In the genomic region with DNA sequence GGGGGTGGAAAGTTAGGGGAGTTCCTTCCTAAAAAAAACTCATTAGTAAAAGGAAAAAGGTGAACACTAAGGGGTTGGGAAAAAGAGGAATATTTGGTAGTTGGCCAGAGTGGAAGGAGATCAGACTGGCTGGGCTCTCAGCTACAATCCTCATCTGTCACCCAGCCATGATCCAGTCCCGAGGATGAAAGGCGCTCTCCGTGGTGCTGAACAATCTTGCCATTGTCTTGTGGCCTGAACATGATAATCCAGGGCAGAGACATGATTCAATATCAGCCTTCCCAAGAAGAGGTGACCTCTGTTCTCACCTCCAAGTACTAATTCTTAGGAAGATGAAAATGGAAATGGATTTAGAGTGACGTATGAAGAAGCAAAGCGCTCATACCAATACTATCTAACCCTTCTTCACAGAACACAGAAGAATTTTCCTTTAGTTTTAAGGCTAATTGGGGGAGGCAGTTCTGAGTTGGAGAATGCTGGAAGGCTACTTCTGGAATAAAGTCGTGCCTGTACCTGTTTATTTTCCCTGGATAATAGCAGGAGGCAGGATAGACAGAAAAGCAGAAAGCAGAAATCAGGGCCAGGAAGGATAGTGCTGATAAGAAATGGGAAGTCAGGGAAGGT, we compare ENCODE assay signal across 9 cellular contexts. TPM values are rescaled to one million over a fixed set of nuclear protein-coding genes. Genes with fewer than 3 reads are reported as not detected.
DNase-seq lines count a peak whose midpoint lies in the region; ATAC-seq and TF ChIP-seq lines count a peak whose summit lies in the region.
"Had no signal": no experiment of that assay in that cellular context is flagged by ENCODE, and none has a peak within 500 bp of the region (broad histone marks: within the 10 kb centered on the region; RNA-seq: fewer than 3 reads in every experiment).

No MANE protein-coding gene starts in this region.

- POLR2A ChIA-PET in activated naive CD8-positive, alpha-beta T cell treated with anti-CD3 and anti-CD28 coated beads, Interleukin-2, amount 10 ng/mL, durations not matched to agents 7 days and 5 days (lab: Charles Lee): no interaction called here

- H3K27ac Mint-ChIP-seq in activated naive CD8-positive, alpha-beta T cell treated with anti-CD3 and anti-CD28 coated beads, Interleukin-2, amount 10 ng/mL, durations not matched to agents 7 days and 5 days: no peak overlapping the region

- no peaks in the 10 kb centered on the region for H3K4me1 Mint-ChIP-seq in activated naive CD8-positive, alpha-beta T cell treated with anti-CD3 and anti-CD28 coated beads, Interleukin-2, amount 10 ng/mL, durations not matched to agents 7 days and 5 days

- no peaks in the 10 kb centered on the region for H3K9me3 Mint-ChIP-seq in activated naive CD8-positive, alpha-beta T cell treated with anti-CD3 and anti-CD28 coated beads, Interleukin-2, amount 10 ng/mL, durations not matched to agents 7 days and 5 days

- TF ChIP-seq CTCF in AG10803 (conservative IDR thresholded peaks at IDR 0.05; ENCODE audit: low read length): no peak

- H3K4me3 ChIP-seq in AG10803 (ENCODE audit: low read length): no peak overlapping the region
- no peak overlapping the region for H3K4me3 ChIP-seq in Jurkat, Clone E6-1 (ENCODE audit: low read length)

- no peaks in the 10 kb centered on the region for H3K36me3 Mint-ChIP-seq in activated naive CD8-positive, alpha-beta T cell treated with anti-CD3 and anti-CD28 coated beads, Interleukin-2, amount 10 ng/mL, durations not matched to agents 7 days and 5 days

- no peak for ATAC-seq in activated naive CD8-positive, alpha-beta T cell treated with anti-CD3 and anti-CD28 coated beads, Interleukin-2, amount 10 ng/mL, durations not matched to agents 7 days and 5 days (ENCODE audit: low read depth)
- ATAC-seq in GM18498 (IDR thresholded peaks at IDR 0.05; ENCODE audit: unreplicated experiment): no peak
- ATAC-seq in HG03571 (IDR thresholded peaks at IDR 0.05; ENCODE audit: unreplicated experiment): no peak

- H3K4me3 Mint-ChIP-seq in activated naive CD8-positive, alpha-beta T cell treated with anti-CD3 and anti-CD28 coated beads, Interleukin-2, amount 10 ng/mL, durations not matched to agents 7 days and 5 days: no peak overlapping the region

- DNase-seq in AG10803 (ENCODE audit: low read depth) (peak; percentile 24), left kidney (ENCODE audit: low read depth, low spot score) (peak; percentile 94), cortex of kidney (lab: John Stamatoyannopoulos, UW) (no peak)
- DNase-seq in Jurkat, Clone E6-1 (ENCODE audit: low read depth, low spot score): peak; percentile 60
- peak; percentile 66 for DNase-seq in activated naive CD8-positive, alpha-beta T cell treated with anti-CD3 and anti-CD28 coated beads, Interleukin-2, amount 10 ng/mL, durations not matched to agents 7 days and 5 days
- DNase-seq in activated effector memory CD4-positive, alpha-beta T cell treated with anti-CD3 and anti-CD28 coated beads, Interleukin-2, amount 50 U/mL, for 16 hours: no peak

- peaks cover 2% of the 10 kb centered on the region for H3K27me3 Mint-ChIP-seq in activated naive CD8-positive, alpha-beta T cell treated with anti-CD3 and anti-CD28 coated beads, Interleukin-2, amount 10 ng/mL, durations not matched to agents 7 days and 5 days

RNA-seq across cellular contexts. Expression of gene MYORG, which starts 36.6 kb away (rescaled TPM):
- 2.1 TPM for polyA plus RNA-seq in Jurkat, Clone E6-1 (2012; ENCODE audit: insufficient read depth, insufficient read length)
- total RNA-seq in activated naive CD8-positive, alpha-beta T cell treated with anti-CD3 and anti-CD28 coated beads, Interleukin-2, amount 10 ng/mL, durations not matched to agents 7 days and 5 days: 1 to 10 TPM; 4.7 to 5.5 TPM

RNA-seq across cellular contexts. Expression of gene FAM219A, which starts 45.0 kb away (rescaled TPM):
- 15.1 TPM for polyA plus RNA-seq in Jurkat, Clone E6-1 (2012; ENCODE audit: insufficient read depth, insufficient read length)
- 10 to 100 TPM; 11.7 to 13.4 TPM for total RNA-seq in activated naive CD8-positive, alpha-beta T cell treated with anti-CD3 and anti-CD28 coated beads, Interleukin-2, amount 10 ng/mL, durations not matched to agents 7 days and 5 days

RNA-seq across cellular contexts. Expression of gene DNAI1, which starts 45.3 kb away (rescaled TPM):
- 0.54 TPM for polyA plus RNA-seq in Jurkat, Clone E6-1 (2012; ENCODE audit: insufficient read depth, insufficient read length)
- total RNA-seq in activated naive CD8-positive, alpha-beta T cell treated with anti-CD3 and anti-CD28 coated beads, Interleukin-2, amount 10 ng/mL, durations not matched to agents 7 days and 5 days: not detected
- total RNA-seq: T-helper 2 cell treated with Interferon-gamma antibody and Interleukin-4, amounts not matched to agents 100 ng/mL and 5 ng/mL, for 36 hours had no signal

Comparison
In these comparisons a context has a peak if more than half of its experiments do, and no peak if none do; other contexts are left out.
1. DNase-seq: peak in AG10803 (single experiment), Jurkat, Clone E6-1 (single experiment), activated naive CD8-positive, alpha-beta T cell treated with anti-CD3 and anti-CD28 coated beads, Interleukin-2, amount 10 ng/mL, durations not matched to agents 7 days and 5 days (single experiment) and left kidney (single experiment); none in activated effector memory CD4-positive, alpha-beta T cell treated with anti-CD3 and anti-CD28 coated beads, Interleukin-2, amount 50 U/mL, for 16 hours (single experiment) and cortex of kidney (single experiment).